Comparison of ENCODE assay signal across 24 cellular contexts in genomic region chr1:36567601-36568341, GRCh38.
A peak's percentile ranks its signal among the peaks of the same experiment; 100 is the strongest.
DNase-seq lines count a peak whose midpoint lies in the region; ATAC-seq, FAIRE-seq and TF ChIP-seq lines count a peak whose summit lies in the region.
"Had no signal": no experiment of that assay in that cellular context is flagged by ENCODE, and none has a peak within 500 bp of the region (broad histone marks: within the 10 kb centered on the region; RNA-seq: fewer than 3 reads in every experiment).

No MANE protein-coding gene starts in this region.

- no peak overlapping the region; the same call in 1 of the 2 replicates for H4K8ac ChIP-seq in H1 (ENCODE audit: extremely low read depth, insufficient read depth, low read length)

- no peak overlapping the region for H2BK12ac ChIP-seq in H1 (ENCODE audit: low read depth, low read length)

- no peak for TF ChIP-seq POLR2A in H1 (IDR thresholded peaks at IDR 0.05; ENCODE audit: control extremely low read depth in 1 of 2, low read depth in 2 of 2, low read length in 2 of 2)
- no peak for TF ChIP-seq POLR2A in sigmoid colon (IDR thresholded peaks at IDR 0.05)

- no peak overlapping the region; a peak in 1 of 8 replicates for H3K4me3 ChIP-seq in H1 (ENCODE audit: extremely low read depth in 1 of 4, insufficient read depth in 2 of 4, low read depth in 3 of 4, low read length in 4 of 4)
- H3K4me3 ChIP-seq in sigmoid colon, result no peak overlapping the region
- no peak overlapping the region for H3K4me3 ChIP-seq in mammary epithelial cell (replicated peaks in 1 of 3; ENCODE audit: insufficient read depth in 1 of 3, low read depth in 2 of 3, low read length in 3 of 3)
- H3K4me3 ChIP-seq: GM12878, GM23248, left ventricle myocardium inferior had no signal

- H3K9ac ChIP-seq in H1 (replicated peaks in 1 of 4; ENCODE audit: extremely low read depth in 1 of 4, low read depth in 3 of 4, low read length in 3 of 4), result no peak overlapping the region
- H3K9ac ChIP-seq in mammary epithelial cell (ENCODE audit: insufficient read depth, low read length), result no peak overlapping the region
- H3K9ac ChIP-seq: GM23248 had no signal

- H2AFZ ChIP-seq in H1 (ENCODE audit: low read length) (no peak overlapping the region), mammary epithelial cell (ENCODE audit: low read depth, low read length) (no peak overlapping the region)
- H2AFZ ChIP-seq: GM23248 had no signal

- H2AK5ac ChIP-seq in H1 (ENCODE audit: low read depth, low read length), result peak overlapping the region; percentile 24; the same call in 1 of the 2 replicates

- no peak for FAIRE-seq in H1 (lab: Jason Lieb, UNC)
- FAIRE-seq: GM12878, GM19239 had no signal

- H3K27ac ChIP-seq in H1 (ENCODE audit: low read depth, low read length) (no peak overlapping the region), sigmoid colon (no peak overlapping the region), mammary epithelial cell (ENCODE audit: insufficient read depth, low read depth, low read length) (no peak overlapping the region)
- H3K27ac ChIP-seq: GM23248, left ventricle myocardium inferior, RWPE1 had no signal

- no peak overlapping the region for H4K91ac ChIP-seq in H1 (replicated peaks; ENCODE audit: insufficient read length, low read length)

- H3K36me3 ChIP-seq in H1 (ENCODE audit: control insufficient read depth in 2 of 4, insufficient read depth in 4 of 4, low read length in 3 of 4), result no peaks in the 10 kb centered on the region
- H3K36me3 ChIP-seq in sigmoid colon, result no peaks in the 10 kb centered on the region
- no peaks in the 10 kb centered on the region for H3K36me3 ChIP-seq in mammary epithelial cell (ENCODE audit: insufficient read depth, low read length)
- H3K36me3 ChIP-seq: left ventricle myocardium inferior had no signal

- in situ Hi-C loops in GM13977 (cut with MboI; ENCODE audit: low pct_unique_long_range_greater_than_20kb, low sequenced_read_pairs, unreplicated experiment), result no loop called here
- in situ Hi-C loops in mammary epithelial cell (cut with MboI; ENCODE audit: low sequenced_read_pairs in 2 of 2), result loop anchor here in 1 of 2 donors (25.0 kb wide), 2 partner anchors 870 to 1095 kb away; no protein-coding TSS in a partner anchor

- BruUV-seq in mammary epithelial cell (replicated peaks; lab: Mats Ljungman, UMichigan), result no TSS peak

- H3K9me3 ChIP-seq in H1 (ENCODE audit: insufficient read depth in 2 of 2, low read depth in 1 of 2, low read length in 1 of 2) (no peaks in the 10 kb centered on the region), sigmoid colon (no peaks in the 10 kb centered on the region), mammary epithelial cell (replicated peaks; ENCODE audit: insufficient read depth, low read length) (no peaks in the 10 kb centered on the region)
- H3K9me3 ChIP-seq: left ventricle myocardium inferior had no signal

- H2BK120ac ChIP-seq in H1 (replicated peaks; ENCODE audit: low read depth, low read length), result no peak overlapping the region

- peak overlapping the region; percentile 40; the same call in 1 of the 2 replicates for H2BK20ac ChIP-seq in H1 (ENCODE audit: low read length)

- ATAC-seq in HG03025 (IDR thresholded peaks at IDR 0.05; ENCODE audit: low FRiP score, unreplicated experiment), result no peak
- ATAC-seq: activated CD8-positive, alpha-beta T cell treated with anti-CD3 and anti-CD28 coated beads for 36 hours; GM12878 had no signal

- H3K4me1 ChIP-seq in H1 (replicated peaks in 1 of 4; ENCODE audit: control insufficient read depth in 3 of 4, insufficient read depth in 4 of 4, low read length in 3 of 4) (peaks cover 0 to 12% (median 2%) of the 10 kb centered on the region in 4 experiments; a peak in 4 of 7 replicates), sigmoid colon (no peaks in the 10 kb centered on the region), mammary epithelial cell (ENCODE audit: insufficient read depth, low read length) (no peaks in the 10 kb centered on the region)
- H3K4me1 ChIP-seq: left ventricle myocardium inferior had no signal

- no peak overlapping the region for H3K4me2 ChIP-seq in H1 (ENCODE audit: insufficient read depth in 1 of 2, low read depth in 2 of 2, low read length in 2 of 2)
- no peak overlapping the region for H3K4me2 ChIP-seq in mammary epithelial cell (ENCODE audit: insufficient read depth, low read depth, low read length)

- no peak overlapping the region for H4K5ac ChIP-seq in H1 (ENCODE audit: insufficient read length, low read depth, low read length)

- CTCF ChIA-PET in H1 (lab: Charles Lee; ENCODE audit: partially characterized antibody), result interaction anchor here (1.2 kb wide), 1 partner anchor 52 kb away, joined by 3 read pairs; no protein-coding TSS in a partner anchor
- CTCF ChIA-PET in mammary epithelial cell (lab: Charles Lee; ENCODE audit: low non-redundant PET), result no interaction called here

- 0 out of 2 replicates have a peak overlapping the region, but pooled peaks have one; percentile 89 for H2BK15ac ChIP-seq in H1 (ENCODE audit: low read length)

- no peak overlapping the region for H3K18ac ChIP-seq in H1 (ENCODE audit: extremely low read depth, low read length)

- no peak overlapping the region for H3K56ac ChIP-seq in H1 (replicated peaks; ENCODE audit: insufficient read length, low read depth, low read length)

- H4K20me1 ChIP-seq in H1 (replicated peaks in 1 of 2; ENCODE audit: control insufficient read depth in 1 of 2, insufficient read depth in 2 of 2, low read length in 2 of 2) (no peaks in the 10 kb centered on the region), mammary epithelial cell (ENCODE audit: insufficient read depth, low read length) (no peaks in the 10 kb centered on the region)

- no peaks in the 10 kb centered on the region; the same call in 1 of the 2 replicates for H3K23me2 ChIP-seq in H1 (ENCODE audit: low read depth, low read length)

- H3K23ac ChIP-seq in H1 (ENCODE audit: insufficient read length), result no peak overlapping the region

- no peak for TF ChIP-seq CTCF in H1 (IDR thresholded peaks at IDR 0.05; ENCODE audit: control extremely low read depth in 1 of 3, insufficient read depth in 1 of 3, low read depth in 1 of 3, low read length in 3 of 3)
- TF ChIP-seq CTCF in sigmoid colon (IDR thresholded peaks at IDR 0.05), result no peak
- TF ChIP-seq CTCF in GM13977 (IDR thresholded peaks at IDR 0.05; ENCODE audit: extremely low read depth, insufficient read depth, missing control alignments), result no peak
- no peak for TF ChIP-seq CTCF in mammary epithelial cell (conservative IDR thresholded peaks at IDR 0.05 in 1 of 2, IDR thresholded peaks at IDR 0.05 in 1 of 2; ENCODE audit: extremely low read depth in 1 of 2, insufficient read depth in 1 of 2, low read depth in 1 of 2, low read length in 2 of 2)

- H3K79me2 ChIP-seq in H1 (ENCODE audit: control insufficient read depth in 1 of 2, insufficient read depth in 2 of 2, low read length in 2 of 2) (no peaks in the 10 kb centered on the region), mammary epithelial cell (ENCODE audit: insufficient read depth, low read length) (no peaks in the 10 kb centered on the region)

- no peak overlapping the region for H3K4ac ChIP-seq in H1 (replicated peaks; ENCODE audit: insufficient read length, low read depth, low read length)

- TF ChIP-seq RAD21 in H1 (IDR thresholded peaks at IDR 0.05 in 1 of 2, conservative IDR thresholded peaks at IDR 0.05 in 1 of 2; ENCODE audit: low read depth in 2 of 2, low read length in 2 of 2), result no peak

- 81% methylated on average over 11 of the region's 11 CpGs; no CpG with 5 or more reads in 1 of the 2 experiments for WGBS in H1 (ENCODE audit: extremely low coverage in 1 of 2, insufficient coverage in 1 of 2, insufficient read length in 1 of 2, insufficient replicate concordance in 2 of 2, low coverage in 1 of 2, low lambda C conversion rate in 2 of 2, missing lambda C conversion rate in 1 of 2), 2 experiments
- WGBS in sigmoid colon, 2 donors, result 75 to 83% methylated on average over 11 of the region's 11 CpGs
- WGBS in mammary epithelial cell (ENCODE audit: low coverage, missing lambda C conversion rate), result 66% methylated on average over 10 of the region's 11 CpGs

- no peaks in the 10 kb centered on the region; a peak in 2 of 7 replicates for H3K27me3 ChIP-seq in H1 (replicated peaks in 1 of 4; ENCODE audit: control insufficient read depth in 3 of 4, extremely low read depth in 1 of 4, insufficient read depth in 3 of 4, low read length in 3 of 4)
- H3K27me3 ChIP-seq in sigmoid colon, result peaks cover 0 to 8% (median 0%) of the 10 kb centered on the region in 3 donors
- no peaks in the 10 kb centered on the region for H3K27me3 ChIP-seq in mammary epithelial cell (ENCODE audit: insufficient read depth, low read length)

- intact Hi-C loops in sigmoid colon (cut with DNase I), result no loop called here
- intact Hi-C loops in mammary epithelial cell (cut with micrococcal nuclease), result no loop called here

- H3K14ac ChIP-seq in H1 (ENCODE audit: insufficient read length), result no peak overlapping the region

- no peaks in the 10 kb centered on the region for H3K79me1 ChIP-seq in H1 (ENCODE audit: low read depth, low read length)

- POLR2A ChIA-PET in H1 (lab: Charles Lee; ENCODE audit: partially characterized antibody), result interaction anchor here (0.6 kb wide), 1 partner anchor 511 kb away, joined by 3 read pairs; no protein-coding TSS in a partner anchor

- peak; percentile 26 for DNase-seq in activated CD4-positive, CD25-positive, alpha-beta regulatory T cell treated with anti-CD3 and anti-CD28 coated beads, Interleukin-2, amount 50 U/mL, for 72 hours
- DNase-seq in activated CD4-positive, CD25-positive, alpha-beta regulatory T cell (lab: John Stamatoyannopoulos, UW), result no peak
- DNase-seq in NCI-H524 (lab: John Stamatoyannopoulos, UW) (peak; percentile 92 to 95), H1 (ENCODE audit: low read depth in 1 of 2, low spot score in 2 of 2) (no peak), sigmoid colon (peak; percentile 37), GM13977 (ENCODE audit: low spot score) (no peak), mammary epithelial cell (no peak)
- DNase-seq: activated CD8-positive, alpha-beta T cell treated with anti-CD3 and anti-CD28 coated beads for 36 hours; activated naive CD4-positive, alpha-beta T cell; activated T-cell treated with anti-CD3 and anti-CD28 coated beads for 4 hours; anterior cingulate cortex; COR-L47; DND-41; effector CD4-positive, alpha-beta T cell; erythroblast; foreskin fibroblast; GM23248; left ventricle myocardium inferior; NCI-H526 treated with DMSO at 0.1 percent for 48 hours; stimulated activated CD4-positive, alpha-beta T cell treated with anti-CD3 and anti-CD28 coated beads, Interleukin-4, amount 100 ng/mL, for 4 hours had no signal

- TF ChIP-seq EP300 in H1 (IDR thresholded peaks at IDR 0.05; ENCODE audit: borderline replicate concordance in 1 of 2, low read depth in 2 of 2, low read length in 2 of 2) (no peak), sigmoid colon (IDR thresholded peaks at IDR 0.05) (no peak)

- H2BK5ac ChIP-seq in H1 (ENCODE audit: low read depth, low read length), result no peak overlapping the region

- dilution Hi-C loops in mammary epithelial cell (cut with HindIII; ENCODE audit: low sequenced_read_pairs), result no loop called here

TF ChIP-seq in H1, 55 proteins besides CTCF, POLR2A, EP300 and RAD21 (continues in another document):
- TF ChIP-seq JUND (IDR thresholded peaks at IDR 0.05; ENCODE audit: low read length) (no peak), CTBP2 (IDR thresholded peaks at IDR 0.05; ENCODE audit: borderline replicate concordance, insufficient read depth, insufficient read length, low read length) (no peak), CHD2 (IDR thresholded peaks at IDR 0.05; ENCODE audit: low read length) (no peak), SUZ12 (IDR thresholded peaks at IDR 0.05; ENCODE audit: low read length) (no peak), KDM5A (IDR thresholded peaks at IDR 0.05; ENCODE audit: low read length) (no peak)

Comparison
In these comparisons a context has a peak if more than half of its experiments do, and no peak if none do; other contexts are left out.
1. DNase-seq: peak in activated CD4-positive, CD25-positive, alpha-beta regulatory T cell treated with anti-CD3 and anti-CD28 coated beads, Interleukin-2, amount 50 U/mL, for 72 hours (single experiment), NCI-H524 (2 of 2) and sigmoid colon (single experiment); none in activated CD4-positive, CD25-positive, alpha-beta regulatory T cell (0 of 4), H1 (0 of 2), GM13977 (single experiment) and mammary epithelial cell (single experiment).